ENCODE assay signal across 8 cellular contexts in the genomic region with DNA sequence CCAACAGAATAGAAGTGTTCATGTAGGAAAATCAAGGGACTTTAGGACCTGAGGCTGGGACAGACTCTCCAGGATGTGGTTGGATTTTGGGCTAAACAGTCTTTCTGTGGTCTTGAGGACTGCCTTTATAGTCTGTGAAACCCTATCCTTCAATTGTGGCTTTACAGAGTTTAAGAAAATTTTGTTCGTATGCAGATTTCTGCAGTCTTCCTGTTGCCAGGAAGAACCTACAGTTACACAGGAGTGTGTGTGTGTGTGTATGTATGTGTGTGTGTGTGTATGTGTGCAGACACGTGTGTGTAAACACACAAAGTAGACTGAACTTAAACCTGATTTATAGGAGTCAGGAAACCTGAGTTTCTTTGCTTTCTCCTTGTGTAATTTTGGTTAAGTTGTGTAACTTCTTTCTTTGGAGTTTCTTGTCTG. TPM values are rescaled to one million over a fixed set of nuclear protein-coding genes. Genes with fewer than 3 reads are reported as not detected.
A peak's percentile ranks its signal among the peaks of the same experiment; 100 is the strongest.
DNase-seq lines count a peak whose midpoint lies in the region; ATAC-seq and TF ChIP-seq lines count a peak whose summit lies in the region.

No MANE protein-coding gene starts in this region.

- peaks cover 92% of the 10 kb centered on the region for H3K4me1 Mint-ChIP-seq in HFFc6 (ENCODE audit: low read depth)
- peaks cover 65% of the 10 kb centered on the region for H3K4me1 Mint-ChIP-seq in T-helper 2 cell treated with Interferon-gamma antibody and Interleukin-4, amounts not matched to agents 5 μg/mL and 100 μg/mL, for 36 hours (ENCODE audit: low read depth)

- DNase-seq in ELR (ENCODE audit: low read depth) (peak; percentile 47), HFFc6 (no peak), left lung (no peak), activated gamma-delta T cell (lab: John Stamatoyannopoulos, UW) (no peak), CD1c-positive myeloid dendritic cell (ENCODE audit: extremely low spot score) (no peak), WERI-Rb-1 (no peak), NCI-H2171 (lab: John Stamatoyannopoulos, UW) (no peak)
- DNase-seq in T-helper 2 cell treated with Interferon-gamma antibody and Interleukin-4, amounts not matched to agents 5 μg/mL and 100 μg/mL, for 36 hours (ENCODE audit: low spot score) = no peak

- intact Hi-C loops in left lung (cut with DNase I) = no loop called here

- H3K4me3 Mint-ChIP-seq in HFFc6 = no peak overlapping the region; the same call in 1 of the 2 replicates
- peak overlapping the region; percentile 64 for H3K4me3 Mint-ChIP-seq in T-helper 2 cell treated with Interferon-gamma antibody and Interleukin-4, amounts not matched to agents 5 μg/mL and 100 μg/mL, for 36 hours

- H3K4me3 ChIP-seq in left lung (no peak overlapping the region), WERI-Rb-1 (ENCODE audit: low read depth, low read length) (no peak overlapping the region)

- H3K27me3 Mint-ChIP-seq in HFFc6 (ENCODE audit: insufficient read depth) = no peaks in the 10 kb centered on the region
- H3K27me3 Mint-ChIP-seq in T-helper 2 cell treated with Interferon-gamma antibody and Interleukin-4, amounts not matched to agents 5 μg/mL and 100 μg/mL, for 36 hours (ENCODE audit: low read depth) = no peaks in the 10 kb centered on the region

- H3K9me3 ChIP-seq in left lung = no peaks in the 10 kb centered on the region
- H3K9me3 ChIP-seq in WERI-Rb-1 (ENCODE audit: severe bottlenecking) = no peaks in the 10 kb centered on the region

- H3K27me3 ChIP-seq in left lung (no peaks in the 10 kb centered on the region), WERI-Rb-1 (ENCODE audit: insufficient read depth, low read depth, severe bottlenecking) (no peaks in the 10 kb centered on the region)

- TF ChIP-seq CTCF in HFFc6 (IDR thresholded peaks at IDR 0.05) = no peak
- no peak for TF ChIP-seq CTCF in left lung (IDR thresholded peaks at IDR 0.05)
- no peak for TF ChIP-seq CTCF in WERI-Rb-1 (IDR thresholded peaks at IDR 0.05; ENCODE audit: low read depth, low read length)

- peak overlapping the region; percentile 46 to 47 for H3K27ac ChIP-seq in left lung
- H3K27ac ChIP-seq in WERI-Rb-1 = no peak overlapping the region

- peak overlapping the region; percentile 64 for H3K27ac Mint-ChIP-seq in HFFc6
- H3K27ac Mint-ChIP-seq in T-helper 2 cell treated with Interferon-gamma antibody and Interleukin-4, amounts not matched to agents 5 μg/mL and 100 μg/mL, for 36 hours = peak overlapping the region; percentile 82

- ATAC-seq in left lung = peak; percentile 55

- peaks cover 21 to 55% of the 10 kb centered on the region in 2 donors for H3K4me1 ChIP-seq in left lung

- H3K9me3 Mint-ChIP-seq in HFFc6 = no peaks in the 10 kb centered on the region
- H3K9me3 Mint-ChIP-seq in T-helper 2 cell treated with Interferon-gamma antibody and Interleukin-4, amounts not matched to agents 5 μg/mL and 100 μg/mL, for 36 hours = no peaks in the 10 kb centered on the region

- peaks cover 19% of the 10 kb centered on the region for H3K36me3 Mint-ChIP-seq in HFFc6 (ENCODE audit: low read depth)
- H3K36me3 Mint-ChIP-seq in T-helper 2 cell treated with Interferon-gamma antibody and Interleukin-4, amounts not matched to agents 5 μg/mL and 100 μg/mL, for 36 hours (ENCODE audit: low read depth) = peaks cover 6% of the 10 kb centered on the region

- H3K36me3 ChIP-seq in left lung = no peaks in the 10 kb centered on the region
- no peaks in the 10 kb centered on the region for H3K36me3 ChIP-seq in WERI-Rb-1

RNA-seq across cellular contexts. Expression of gene NEK7, which starts 22.8 kb away (rescaled TPM):
- 100 to 1,000 TPM; 452 to 692 (median 485) TPM for total RNA-seq in HFFc6 (2021; fragmentation: NEBNext Ultra II Directional; extraction: Animal tissue kit (Norgen Biotek cat#: 25700))
- 100 to 1,000 TPM in 1 of 2 donors, 10 to 100 TPM in 1; 82.6 to 102 TPM for total RNA-seq in left lung

Comparison
In these comparisons a context has a peak if more than half of its experiments do, and no peak if none do; other contexts are left out.
1. RNA of gene NEK7, which starts 22.8 kb away (total RNA-seq): 452 to 692 TPM in HFFc6; 82.6 to 102 TPM in left lung; every median in the first group is over 4 times any median in the second.